ENCODE assay signal across 17 cellular contexts in the genomic region with DNA sequence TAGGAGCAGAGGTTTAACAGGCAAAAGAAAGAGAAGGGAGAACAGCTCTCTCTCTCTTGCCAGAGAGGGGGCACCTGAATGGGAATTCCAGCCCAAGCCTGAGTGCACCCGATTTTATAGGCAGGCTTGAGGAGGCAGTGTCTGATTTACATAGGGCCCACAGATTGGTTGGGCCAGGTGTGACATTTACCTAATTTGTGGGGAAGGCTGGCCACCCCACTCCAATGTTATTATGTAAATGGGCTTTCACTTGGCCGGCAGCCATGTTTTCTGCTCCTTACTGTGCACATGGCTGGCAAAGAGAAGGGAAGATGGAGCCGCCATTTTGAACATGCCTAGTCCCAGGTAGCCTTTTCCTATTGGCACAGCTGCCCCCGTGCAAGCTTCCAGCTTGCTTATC.
"Had no signal": no experiment of that assay in that cellular context is flagged by ENCODE, and none has a peak within 500 bp of the region (broad histone marks: within the 10 kb centered on the region; RNA-seq: fewer than 3 reads in every experiment).

No MANE protein-coding gene starts in this region.

- H3K27ac Mint-ChIP-seq: activated CD4-positive, alpha-beta memory T cell treated with anti-CD3 and anti-CD28 coated beads for 36 hours; activated CD4-positive, alpha-beta T cell treated with anti-CD3 and anti-CD28 coated beads for 36 hours; activated CD8-positive, alpha-beta memory T cell treated with anti-CD3 and anti-CD28 coated beads, Interleukin-2, amount 10 ng/mL, durations not matched to agents 7 days and 5 days; naive thymus-derived CD8-positive, alpha-beta T cell; stimulated activated naive CD8-positive, alpha-beta T cell treated with anti-CD3 and anti-CD28 coated beads, Interleukin-15, Interleukin-2, amounts not matched to agents 100 ng/mL and 50 ng/mL, for 24 hours; type B pancreatic cell had no signal

- H3K4me3 ChIP-seq: sigmoid colon, spleen, suprapubic skin had no signal

- H3K27me3 ChIP-seq: neutrophil, sigmoid colon, spleen, suprapubic skin had no signal

- H3K9me3 Mint-ChIP-seq: type B pancreatic cell had no signal

- H3K36me3 Mint-ChIP-seq: activated CD4-positive, alpha-beta memory T cell treated with anti-CD3 and anti-CD28 coated beads for 36 hours; activated CD8-positive, alpha-beta memory T cell treated with anti-CD3 and anti-CD28 coated beads, Interleukin-2, amount 10 ng/mL, durations not matched to agents 7 days and 5 days; naive thymus-derived CD8-positive, alpha-beta T cell; type B pancreatic cell had no signal

- H3K27ac ChIP-seq: epithelial cell of prostate, neutrophil, parathyroid adenoma, sigmoid colon, spleen, suprapubic skin had no signal

- H3K36me3 ChIP-seq: neutrophil, sigmoid colon, spleen, suprapubic skin had no signal

- H3K4me1 Mint-ChIP-seq: activated CD4-positive, alpha-beta T cell treated with anti-CD3 and anti-CD28 coated beads for 36 hours; activated CD8-positive, alpha-beta memory T cell treated with anti-CD3 and anti-CD28 coated beads, Interleukin-2, amount 10 ng/mL, durations not matched to agents 7 days and 5 days; naive thymus-derived CD8-positive, alpha-beta T cell had no signal

- H3K4me3 Mint-ChIP-seq: activated CD4-positive, alpha-beta memory T cell treated with anti-CD3 and anti-CD28 coated beads for 36 hours; activated CD4-positive, alpha-beta T cell treated with anti-CD3 and anti-CD28 coated beads for 36 hours; activated CD8-positive, alpha-beta memory T cell treated with anti-CD3 and anti-CD28 coated beads, Interleukin-2, amount 10 ng/mL, durations not matched to agents 7 days and 5 days; naive thymus-derived CD8-positive, alpha-beta T cell; stimulated activated naive CD8-positive, alpha-beta T cell treated with anti-CD3 and anti-CD28 coated beads, Interleukin-15, Interleukin-2, amounts not matched to agents 100 ng/mL and 50 ng/mL, for 24 hours; type B pancreatic cell had no signal

- H3K9me3 ChIP-seq: neutrophil, suprapubic skin had no signal

- H3K4me1 ChIP-seq: parathyroid adenoma, sigmoid colon, spleen, suprapubic skin had no signal

- DNase-seq: activated CD4-positive, alpha-beta memory T cell treated with anti-CD3 and anti-CD28 coated beads for 36 hours; activated CD4-positive, alpha-beta T cell treated with anti-CD3 and anti-CD28 coated beads for 36 hours; activated CD8-positive, alpha-beta memory T cell treated with anti-CD3 and anti-CD28 coated beads, Interleukin-2, amount 10 ng/mL, durations not matched to agents 7 days and 5 days; activated effector memory CD4-positive, alpha-beta T cell treated with Interleukin-2 at 50 U/mL for 16 hours; activated naive CD4-positive, alpha-beta T cell treated with anti-CD3 and anti-CD28 coated beads, Interleukin-2, amount 50 U/mL, for 16 hours; activated T-cell treated with anti-CD3 and anti-CD28 coated beads, Interleukin-2, amount 50 U/mL, for 1 hour; head of caudate nucleus; mesenchymal stem cell; naive thymus-derived CD8-positive, alpha-beta T cell; sigmoid colon; spleen had no signal

- H3K27me3 Mint-ChIP-seq: activated CD4-positive, alpha-beta memory T cell treated with anti-CD3 and anti-CD28 coated beads for 36 hours; activated CD4-positive, alpha-beta T cell treated with anti-CD3 and anti-CD28 coated beads for 36 hours; activated CD8-positive, alpha-beta memory T cell treated with anti-CD3 and anti-CD28 coated beads, Interleukin-2, amount 10 ng/mL, durations not matched to agents 7 days and 5 days; naive thymus-derived CD8-positive, alpha-beta T cell; stimulated activated naive CD8-positive, alpha-beta T cell treated with anti-CD3 and anti-CD28 coated beads, Interleukin-15, Interleukin-2, amounts not matched to agents 100 ng/mL and 50 ng/mL, for 24 hours; type B pancreatic cell had no signal

- ATAC-seq: activated CD4-positive, alpha-beta T cell treated with anti-CD3 and anti-CD28 coated beads for 36 hours; activated CD8-positive, alpha-beta memory T cell treated with anti-CD3 and anti-CD28 coated beads, Interleukin-2, amount 10 ng/mL, durations not matched to agents 7 days and 5 days; naive thymus-derived CD8-positive, alpha-beta T cell had no signal
